Comparison of ENCODE assay signal across 8 cellular contexts in genomic region chr16:75555213-75555706, GRCh38. TPM values are rescaled to one million over a fixed set of nuclear protein-coding genes. Genes with fewer than 3 reads are reported as not detected.
DNase-seq lines count a peak whose midpoint lies in the region; ATAC-seq and TF ChIP-seq lines count a peak whose summit lies in the region.

No MANE protein-coding gene starts in this region.

- peaks cover 2% of the 10 kb centered on the region for H3K79me1 ChIP-seq in trophoblast cell (ENCODE audit: low read length)

- peak overlapping the region; percentile 33 for H3K18ac ChIP-seq in trophoblast cell (ENCODE audit: low read length)

- intact Hi-C loops in CD8-positive, alpha-beta T cell (cut with DNase I, micrococcal nuclease), result loop anchor here (5.0 to 10.0 kb wide), 3 partner anchors 408 to 573 kb away; partner anchors contain the start of genes WDR59 (in 1 of the 2) and ZFP1 (in 1 of the 2)
- intact Hi-C loops in right cardiac atrium (cut with DNase I), result loop anchor here in 2 of 4 donors (5.0 to 10.0 kb wide), 3 partner anchors 38 to 80 kb away; partner anchors contain the start of gene ADAT1 (in 1 of the 2)

- H3K23ac ChIP-seq in trophoblast cell (ENCODE audit: low read length), result no peak overlapping the region

- no peaks in the 10 kb centered on the region for H3K36me3 Mint-ChIP-seq in CD8-positive, alpha-beta T cell

- H3K27ac ChIP-seq in CD8-positive, alpha-beta T cell (ENCODE audit: low read depth, low read length), result peak overlapping the region; percentile 65
- H3K27ac ChIP-seq in right cardiac atrium (ENCODE audit: low read length) (peak overlapping the region; percentile 64), trophoblast cell (ENCODE audit: low read depth, low read length) (no peak overlapping the region)

- no peak for TF ChIP-seq CTCF in CD8-positive, alpha-beta T cell (IDR thresholded peaks at IDR 0.05)

- H4K12ac ChIP-seq in trophoblast cell (ENCODE audit: low read depth, low read length), result peak overlapping the region; percentile 48

- H3K27me3 ChIP-seq in CD8-positive, alpha-beta T cell (ENCODE audit: insufficient read depth, low read length), result no peaks in the 10 kb centered on the region
- no peaks in the 10 kb centered on the region for H3K27me3 ChIP-seq in right cardiac atrium (ENCODE audit: control insufficient read depth, insufficient read depth)
- no peaks in the 10 kb centered on the region for H3K27me3 ChIP-seq in trophoblast cell (ENCODE audit: insufficient read depth, low read length)

- peak overlapping the region; percentile 69 for H3K4me3 ChIP-seq in CD8-positive, alpha-beta T cell (ENCODE audit: low read depth, low read length)
- peak overlapping the region; percentile 69 for H3K4me3 ChIP-seq in right cardiac atrium (ENCODE audit: low read length)
- peak overlapping the region; percentile 84 for H3K4me3 ChIP-seq in trophoblast cell (ENCODE audit: low read depth, low read length)

- no peaks in the 10 kb centered on the region for H3K9me3 Mint-ChIP-seq in CD8-positive, alpha-beta T cell

- no peak for ATAC-seq in CD8-positive, alpha-beta T cell
- ATAC-seq in HG03565 (IDR thresholded peaks at IDR 0.05; ENCODE audit: unreplicated experiment) (peak; percentile 21), right cardiac atrium (peak; percentile 91 to 92), HG03469 (IDR thresholded peaks at IDR 0.05; ENCODE audit: unreplicated experiment) (no peak)

- peaks cover 9% of the 10 kb centered on the region for H3K27me3 Mint-ChIP-seq in CD8-positive, alpha-beta T cell (ENCODE audit: low read depth)

- H2AFZ ChIP-seq in trophoblast cell (ENCODE audit: insufficient read depth, low read length, poor library complexity), result peak overlapping the region; percentile 85

- H3K4me1 Mint-ChIP-seq in CD8-positive, alpha-beta T cell (ENCODE audit: low read depth), result peaks cover 14% of the 10 kb centered on the region

- H3K14ac ChIP-seq in trophoblast cell (ENCODE audit: low read length), result no peak overlapping the region

- no peak for DNase-seq in CD8-positive, alpha-beta T cell
- DNase-seq in GM19238 (ENCODE audit: insufficient read length, low spot score), result peak; percentile 33
- peak; percentile 43 for DNase-seq in NCI-H82 treated with DMSO at 0.1 percent for 48 hours (lab: John Stamatoyannopoulos, UW; ENCODE audit: unreplicated experiment)
- peak; percentile 92 for DNase-seq in astrocyte of the hippocampus (ENCODE audit: low read depth, low spot score)
- peak; percentile 88 to 92 (median 91) for DNase-seq in right cardiac atrium
- DNase-seq in trophoblast cell, result peak; percentile 71 to 74

- H2AK5ac ChIP-seq in trophoblast cell (ENCODE audit: low read length), result no peak overlapping the region

- H3K4ac ChIP-seq in trophoblast cell (ENCODE audit: low read depth, low read length), result no peak overlapping the region

- no peak overlapping the region for H2BK12ac ChIP-seq in trophoblast cell (ENCODE audit: low read length)

- peak overlapping the region; percentile 95 for H3K4me2 ChIP-seq in trophoblast cell (ENCODE audit: low read length)

- H3K27ac Mint-ChIP-seq in CD8-positive, alpha-beta T cell, result peak overlapping the region; percentile 88

- no peak overlapping the region for H3K9ac ChIP-seq in trophoblast cell (ENCODE audit: low read length)

- peak overlapping the region; percentile 79 for H4K8ac ChIP-seq in trophoblast cell (ENCODE audit: low read depth, low read length)

- H3K36me3 ChIP-seq in CD8-positive, alpha-beta T cell (ENCODE audit: insufficient read depth, low read length), result no peaks in the 10 kb centered on the region
- no peaks in the 10 kb centered on the region for H3K36me3 ChIP-seq in trophoblast cell (ENCODE audit: control insufficient read depth in 1 of 2, insufficient read depth in 2 of 2, low read length in 2 of 2)

- POLR2A ChIA-PET in CD8-positive, alpha-beta T cell (lab: Charles Lee), result interaction anchor here (1.0 to 4.8 kb wide), 7 partner anchors 10 to 93 kb away, joined by 3 to 18 read pairs (median 3); partner anchors contain the start of genes ADAT1, GABARAPL2, KARS1 and TERF2IP

- CTCF ChIA-PET in CD8-positive, alpha-beta T cell (lab: Charles Lee), result interaction anchor here (0.7 to 4.1 kb wide), 4 partner anchors 38 to 354 kb away, joined by 3 to 14 read pairs (median 8); partner anchors contain the start of gene ADAT1

- 2% methylated on average over 26 of the region's 26 CpGs for WGBS in right cardiac atrium
- no CpG with 5 or more reads among the region's 26 CpGs for WGBS in trophoblast cell (ENCODE audit: extremely low coverage, insufficient coverage, insufficient read length)

- peaks cover 12% of the 10 kb centered on the region for H3K4me1 ChIP-seq in CD8-positive, alpha-beta T cell (ENCODE audit: insufficient read depth, low read length)
- no peaks in the 10 kb centered on the region for H3K4me1 ChIP-seq in right cardiac atrium (ENCODE audit: control insufficient read depth, insufficient read depth, low read length)
- H3K4me1 ChIP-seq in trophoblast cell (ENCODE audit: control insufficient read depth in 1 of 2, insufficient read depth in 2 of 2, low read length in 2 of 2), result peaks cover 3 to 10% of the 10 kb centered on the region in 2 experiments

- H3K79me2 ChIP-seq in trophoblast cell (ENCODE audit: control insufficient read depth, insufficient read depth, low read length, poor library complexity), result no peaks in the 10 kb centered on the region

- H3K4me3 Mint-ChIP-seq in CD8-positive, alpha-beta T cell, result peak overlapping the region; percentile 86

- H4K91ac ChIP-seq in trophoblast cell (ENCODE audit: low read depth, low read length), result peak overlapping the region; percentile 42

- no peaks in the 10 kb centered on the region for H3K9me3 ChIP-seq in CD8-positive, alpha-beta T cell (ENCODE audit: low read length)
- H3K9me3 ChIP-seq in right cardiac atrium (ENCODE audit: control insufficient read depth, low read length) (no peaks in the 10 kb centered on the region), trophoblast cell (ENCODE audit: insufficient read depth, low read depth, low read length) (no peaks in the 10 kb centered on the region)

- H2BK120ac ChIP-seq in trophoblast cell (ENCODE audit: insufficient read depth, low read length, poor library complexity), result no peak overlapping the region

- H2BK5ac ChIP-seq in trophoblast cell (ENCODE audit: low read depth, low read length, poor library complexity), result no peak overlapping the region

RNA-seq across cellular contexts. Expression of gene TMEM231, which starts 0.8 kb away (rescaled TPM):
- total RNA-seq in CD8-positive, alpha-beta T cell, result 1 to 10 TPM; 2.1 to 2.8 TPM
- 1 to 10 TPM; 6.3 to 7.8 (median 6.8) TPM for total RNA-seq in right cardiac atrium
- polyA plus RNA-seq in right cardiac atrium, result 3.8 TPM
- polyA plus RNA-seq in trophoblast cell (2013), result 3.9 and 4.0 TPM in 2 replicates

RNA-seq across cellular contexts. Expression of gene GABARAPL2, which starts 10.9 kb away (rescaled TPM):
- 10 to 100 TPM; 37.4 to 39.4 TPM for total RNA-seq in CD8-positive, alpha-beta T cell
- 100 to 1,000 TPM; 197 to 245 (median 219) TPM for total RNA-seq in right cardiac atrium
- 262 TPM for polyA plus RNA-seq in right cardiac atrium
- 79.2 and 79.9 TPM in 2 replicates for polyA plus RNA-seq in trophoblast cell (2013)

RNA-seq across cellular contexts. Expression of gene CHST5, which starts 19.4 kb away (rescaled TPM):
- total RNA-seq in CD8-positive, alpha-beta T cell, result not detected
- total RNA-seq in right cardiac atrium, result under 1 TPM; 0.14 to 0.45 (median 0.16) TPM
- polyA plus RNA-seq in right cardiac atrium, result 0.11 TPM
- polyA plus RNA-seq in trophoblast cell (2013), result 0.06 and 0.07 TPM in 2 replicates

Comparison
In these comparisons a context has a peak if more than half of its experiments do, and no peak if none do; other contexts are left out.
1. ATAC-seq: peak in HG03565 (single experiment) and right cardiac atrium (2 of 2); none in CD8-positive, alpha-beta T cell (single experiment) and HG03469 (single experiment).
2. DNase-seq: peak in GM19238 (single experiment), NCI-H82 treated with DMSO at 0.1 percent for 48 hours (single experiment), astrocyte of the hippocampus (single experiment), right cardiac atrium (3 of 3) and trophoblast cell (2 of 2); none in CD8-positive, alpha-beta T cell (0 of 7).
3. RNA of gene GABARAPL2, which starts 10.9 kb away (total RNA-seq): 197 to 245 TPM in right cardiac atrium; 37.4 to 39.4 TPM in CD8-positive, alpha-beta T cell; every median in the first group is over 4 times any median in the second.
4. Peak in every context shown above with its lines, with median percentiles within 50 percentile points of each other: H3K4me3 ChIP-seq.